22 cellular contexts compared by ENCODE assay signal in the genomic region with DNA sequence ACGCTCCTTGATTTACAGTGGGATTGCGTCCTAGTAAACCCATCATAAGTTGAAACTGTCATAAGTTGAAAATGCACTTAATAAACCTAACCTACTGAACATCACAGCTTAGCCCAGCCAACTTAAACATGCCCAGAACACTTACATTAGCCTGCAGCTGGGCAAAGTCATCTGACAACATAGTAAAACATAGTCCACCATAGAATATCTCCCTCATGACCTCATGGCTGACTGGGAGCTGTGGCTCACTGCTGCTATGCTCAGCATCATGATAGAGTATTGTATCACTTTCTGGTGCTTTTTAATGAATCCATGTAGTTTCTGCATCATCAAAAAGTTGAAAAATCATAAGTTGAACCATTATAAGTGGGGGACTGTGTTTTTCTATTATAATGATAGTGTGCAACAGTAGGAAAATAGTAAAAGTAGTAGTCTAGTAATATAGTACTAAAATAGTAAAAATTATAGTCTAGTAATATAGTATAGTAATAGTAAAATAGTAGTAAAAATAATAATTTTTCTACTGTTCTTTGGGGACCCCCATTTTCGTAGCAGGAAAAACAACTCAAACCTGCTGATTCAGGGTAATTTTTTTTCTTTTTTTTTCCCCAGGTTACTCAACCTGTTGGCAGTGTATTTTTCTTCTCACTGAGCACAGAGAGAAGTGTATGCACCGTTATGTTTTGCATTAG.
DNase-seq lines count a peak whose midpoint lies in the region; ATAC-seq, FAIRE-seq and TF ChIP-seq lines count a peak whose summit lies in the region.
"Had no signal": no experiment of that assay in that cellular context is flagged by ENCODE, and none has a peak within 500 bp of the region (broad histone marks: within the 10 kb centered on the region; RNA-seq: fewer than 3 reads in every experiment).

No MANE protein-coding gene starts in this region.

- no peak overlapping the region for H3K4me3 Mint-ChIP-seq in T-cell
- H3K4me3 Mint-ChIP-seq: CD4-positive, alpha-beta T cell; IgD-negative memory B cell; nephron had no signal

- intact Hi-C loops in endothelial cell of umbilical vein (cut with micrococcal nuclease) (no loop called here), HepG2 (cut with micrococcal nuclease; ENCODE audit: unreplicated experiment) (no loop called here)

- dilution Hi-C loops in endothelial cell of umbilical vein (cut with MboI; ENCODE audit: extremely low pct_ligation_motif_present, low sequenced_read_pairs): no loop called here

- ATAC-seq in HepG2 (no peak), T-cell (replicated peaks in 1 of 4) (no peak), HG03095 (IDR thresholded peaks at IDR 0.05; ENCODE audit: unreplicated experiment) (no peak), GM19455 (IDR thresholded peaks at IDR 0.05; ENCODE audit: unreplicated experiment) (no peak)
- ATAC-seq: left lobe of liver had no signal

- H3K4me1 Mint-ChIP-seq in T-cell: no peaks in the 10 kb centered on the region
- H3K4me1 Mint-ChIP-seq: IgD-negative memory B cell, nephron had no signal

- H2AFZ ChIP-seq in endothelial cell of umbilical vein (ENCODE audit: low read depth, low read length) (no peak overlapping the region), HepG2 (ENCODE audit: low read length) (no peak overlapping the region)
- H2AFZ ChIP-seq: PC-9 had no signal

- H3K27me3 Mint-ChIP-seq in T-cell: no peaks in the 10 kb centered on the region
- H3K27me3 Mint-ChIP-seq: CD4-positive, alpha-beta T cell; IgD-negative memory B cell had no signal

- H3K4me1 ChIP-seq in endothelial cell of umbilical vein (ENCODE audit: control insufficient read depth, extremely low read depth, insufficient read depth, low read length) (peaks cover 6% of the 10 kb centered on the region), HepG2 (ENCODE audit: insufficient read depth, low read length) (no peaks in the 10 kb centered on the region)
- H3K4me1 ChIP-seq: SJCRH30 had no signal

- no peaks in the 10 kb centered on the region for H3K36me3 Mint-ChIP-seq in T-cell
- H3K36me3 Mint-ChIP-seq: IgD-negative memory B cell had no signal

- H3K4me2 ChIP-seq in endothelial cell of umbilical vein (ENCODE audit: insufficient read depth, low read length) (no peak overlapping the region), HepG2 (ENCODE audit: low read depth, low read length) (no peak overlapping the region)
- H3K4me2 ChIP-seq: PC-9 had no signal

- no peaks in the 10 kb centered on the region for H3K9me1 ChIP-seq in endothelial cell of umbilical vein (replicated peaks; ENCODE audit: control insufficient read depth, extremely low read depth, insufficient read depth, low read length)

- POLR2A ChIA-PET in endothelial cell of umbilical vein (lab: Charles Lee) (no interaction called here), HepG2 (lab: Yijun Ruan, JAX) (no interaction called here), T-cell (lab: Charles Lee) (no interaction called here)

- no peak for TF ChIP-seq CTCF in endothelial cell of umbilical vein (IDR thresholded peaks at IDR 0.05; ENCODE audit: extremely low read depth in 1 of 2, insufficient read depth in 1 of 2, low read depth in 1 of 2, low read length in 2 of 2)
- TF ChIP-seq CTCF in HepG2 (CRISPR knock-in tag; IDR thresholded peaks at IDR 0.05): no peak
- TF ChIP-seq CTCF in GM13977 (IDR thresholded peaks at IDR 0.05; ENCODE audit: extremely low read depth, insufficient read depth, missing control alignments): no peak

- DNase-seq in EH (ENCODE audit: low read depth) (peak; percentile 56), NCI-H226 (peak; percentile 51), endothelial cell of umbilical vein (ENCODE audit: low read depth, low spot score) (peak; percentile 49), HepG2 (ENCODE audit: low spot score) (no peak), T-cell (no peak), GM13977 (ENCODE audit: low spot score) (no peak)
- DNase-seq: activated CD4-positive, alpha-beta T cell treated with anti-CD3 and anti-CD28 coated beads, Interleukin-2, amount 50 U/mL, for 48 hours; activated effector memory CD4-positive, alpha-beta T cell treated with anti-CD3 and anti-CD28 coated beads, Interleukin-2, amount 50 U/mL, for 16 hours; CD4-positive, alpha-beta T cell; erythroblast; midbrain; NCI-H1694 treated with DMSO at 0.1 percent for 48 hours; NCI-H2227 treated with DMSO at 0.1 percent for 48 hours; PC-9; SJCRH30; stimulated activated naive CD4-positive, alpha-beta T cell treated with Interleukin-2 at 50 U/mL for 16 hours had no signal

- no peaks in the 10 kb centered on the region for H4K20me1 ChIP-seq in endothelial cell of umbilical vein (replicated peaks; ENCODE audit: control insufficient read depth, extremely low read depth, insufficient read depth, low read length)
- no peaks in the 10 kb centered on the region for H4K20me1 ChIP-seq in HepG2 (ENCODE audit: insufficient read depth, low read length)

- H3K36me3 ChIP-seq in endothelial cell of umbilical vein (ENCODE audit: control insufficient read depth in 2 of 2, extremely low read depth in 1 of 2, insufficient read depth in 2 of 2, low read length in 2 of 2) (peaks cover 0 to 9% of the 10 kb centered on the region in 2 experiments), HepG2 (replicated peaks in 1 of 2; ENCODE audit: control insufficient read depth in 1 of 2, insufficient read depth in 2 of 2, low read length in 2 of 2) (no peaks in the 10 kb centered on the region)
- H3K36me3 ChIP-seq: SJCRH30 had no signal

- TF ChIP-seq RAD21 in HepG2 (CRISPR knock-in tag; IDR thresholded peaks at IDR 0.05): no peak

- H3K79me2 ChIP-seq in endothelial cell of umbilical vein (ENCODE audit: control insufficient read depth, insufficient read depth, low read length) (no peaks in the 10 kb centered on the region), HepG2 (ENCODE audit: insufficient read depth, low read length) (no peaks in the 10 kb centered on the region)

- no TSS peak for BruUV-seq in endothelial cell of umbilical vein (replicated peaks; lab: Mats Ljungman, UMichigan)
- BruUV-seq in HepG2 (replicated peaks; lab: Mats Ljungman, UMichigan): no TSS peak

- H3K9me3 Mint-ChIP-seq in T-cell: no peaks in the 10 kb centered on the region
- H3K9me3 Mint-ChIP-seq: CD4-positive, alpha-beta T cell had no signal

- CTCF ChIA-PET in endothelial cell of umbilical vein (lab: Charles Lee): interaction anchor here (0.7 to 3.2 kb wide), 7 partner anchors 13 to 318 kb away, joined by 3 to 14 read pairs (median 5); no protein-coding TSS in a partner anchor
- CTCF ChIA-PET in HepG2 (lab: Yijun Ruan, JAX; ENCODE audit: low intra/inter-chr PET ratio, low total read pairs): no interaction called here
- CTCF ChIA-PET in T-cell (lab: Charles Lee): no interaction called here

- FAIRE-seq in endothelial cell of umbilical vein (lab: Jason Lieb, UNC) (no peak), HepG2 (lab: Jason Lieb, UNC) (no peak)

- H3K4me3 ChIP-seq in endothelial cell of umbilical vein (replicated peaks in 1 of 3; ENCODE audit: insufficient read depth in 1 of 3, low read depth in 1 of 3, low read length in 3 of 3): no peak overlapping the region
- H3K4me3 ChIP-seq in HepG2 (replicated peaks in 1 of 3; ENCODE audit: insufficient read depth in 1 of 3, low read depth in 2 of 3, low read length in 3 of 3): no peak overlapping the region
- H3K4me3 ChIP-seq: PC-9, SJCRH30, skin epidermis had no signal

- H3K9ac ChIP-seq in endothelial cell of umbilical vein (replicated peaks; ENCODE audit: extremely low read depth, insufficient read depth, low read length) (no peak overlapping the region), HepG2 (ENCODE audit: insufficient read depth, low read depth, low read length) (no peak overlapping the region)

- H3K27me3 ChIP-seq in endothelial cell of umbilical vein (ENCODE audit: control insufficient read depth in 2 of 2, insufficient read depth in 2 of 2, low read length in 2 of 2) (no peaks in the 10 kb centered on the region), HepG2 (ENCODE audit: control insufficient read depth in 1 of 2, insufficient read depth in 2 of 2, low read length in 2 of 2) (no peaks in the 10 kb centered on the region; a peak in 1 of 5 replicates)
- H3K27me3 ChIP-seq: SJCRH30 had no signal

- TF ChIP-seq POLR2A in endothelial cell of umbilical vein (IDR thresholded peaks at IDR 0.05; ENCODE audit: low read depth, low read length) (no peak), HepG2 (IDR thresholded peaks at IDR 0.05; ENCODE audit: insufficient read depth in 1 of 2, low read depth in 2 of 2, low read length in 2 of 2) (no peak)

- H3K9me3 ChIP-seq in endothelial cell of umbilical vein (replicated peaks; ENCODE audit: control insufficient read depth, insufficient read depth, low read length): no peaks in the 10 kb centered on the region
- H3K9me3 ChIP-seq in HepG2 (ENCODE audit: low read length): no peaks in the 10 kb centered on the region
- H3K9me3 ChIP-seq: SJCRH30 had no signal

- H3K27ac ChIP-seq in endothelial cell of umbilical vein (ENCODE audit: insufficient read depth, low read depth, low read length): no peak overlapping the region
- no peak overlapping the region for H3K27ac ChIP-seq in HepG2 (ENCODE audit: extremely low read length, insufficient read depth, low read length)
- H3K27ac ChIP-seq: PC-9, SJCRH30, skin epidermis had no signal

- TF ChIP-seq EP300 in HepG2 (IDR thresholded peaks at IDR 0.05; ENCODE audit: low read depth in 2 of 2, low read length in 2 of 2): no peak
- no peak for TF ChIP-seq EP300 in HepG2 (CRISPR knock-in tag; IDR thresholded peaks at IDR 0.05; ENCODE audit: borderline replicate concordance)

- in situ Hi-C loops in HepG2 (cut with HindIII; ENCODE audit: extremely low pct_ligation_motif_present, low pct_unique_long_range_greater_than_20kb): no loop called here
- in situ Hi-C loops in GM13977 (cut with MboI; ENCODE audit: low pct_unique_long_range_greater_than_20kb, low sequenced_read_pairs, unreplicated experiment): no loop called here

- no peak overlapping the region for H3K27ac Mint-ChIP-seq in T-cell
- H3K27ac Mint-ChIP-seq: CD4-positive, alpha-beta T cell; IgD-negative memory B cell; nephron had no signal

- WGBS in HepG2 (ENCODE audit: low lambda C conversion rate): 56% methylated on average over 4 of the region's 4 CpGs

TF ChIP-seq in endothelial cell of umbilical vein, 7 proteins besides CTCF, POLR2A, EP300 and RAD21 (continues in another document):
- TF ChIP-seq EZH2 (IDR thresholded peaks at IDR 0.05; ENCODE audit: borderline replicate concordance, low read depth, low read length, severe bottlenecking) (no peak), GATA2 (IDR thresholded peaks at IDR 0.05; ENCODE audit: insufficient read depth, insufficient read length, low read depth, low read length) (no peak), FOS (IDR thresholded peaks at IDR 0.05; ENCODE audit: borderline replicate concordance, insufficient read depth, low read length) (no peak), JUN (IDR thresholded peaks at IDR 0.05; ENCODE audit: borderline replicate concordance, insufficient read depth, insufficient read length, low read depth) (no peak)

TF ChIP-seq in HepG2, 621 proteins besides CTCF, POLR2A, EP300 and RAD21:
- TF ChIP-seq ZFAT (CRISPR knock-in tag; conservative IDR thresholded peaks at IDR 0.05) (no peak), MAFK (conservative IDR thresholded peaks at IDR 0.05 in 1 of 2, IDR thresholded peaks at IDR 0.05 in 1 of 2; ENCODE audit: low read length in 2 of 2) (peak; percentile 29 to 67; a peak in 2 of 4 replicates)

Comparison
In these comparisons a context has a peak if more than half of its experiments do, and no peak if none do; other contexts are left out.
1. DNase-seq: peak in EH (single experiment), NCI-H226 (single experiment) and endothelial cell of umbilical vein (single experiment); none in HepG2 (single experiment), T-cell (0 of 34) and GM13977 (single experiment).